In the genomic region with DNA sequence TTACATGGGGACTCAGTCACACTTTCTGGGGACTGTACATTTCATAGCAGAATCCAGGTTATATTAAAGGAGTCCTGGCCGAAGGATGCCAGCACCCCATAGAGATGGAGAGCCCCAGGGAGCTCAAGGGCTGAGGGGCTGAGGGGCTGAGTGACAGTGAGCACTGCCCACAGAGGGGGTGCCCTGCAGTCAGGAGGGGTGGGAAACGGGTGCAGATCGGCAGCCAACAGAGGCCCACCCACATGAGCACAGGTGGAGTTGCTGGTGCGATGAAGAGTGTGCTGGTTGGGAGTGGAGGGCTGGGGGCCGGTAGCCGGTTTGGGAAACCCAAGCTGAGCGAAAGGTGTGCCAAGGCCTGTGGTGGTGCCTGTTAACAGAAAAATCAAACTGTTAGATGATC, we compare ENCODE assay signal across 34 cellular contexts.
"Had no signal": no experiment of that assay in that cellular context is flagged by ENCODE, and none has a peak within 500 bp of the region (broad histone marks: within the 10 kb centered on the region; RNA-seq: fewer than 3 reads in every experiment).

No MANE protein-coding gene starts in this region.

- H3K4me3 ChIP-seq: adrenal gland, body of pancreas, breast epithelium had no signal

- H3K9me3 Mint-ChIP-seq: activated CD8-positive, alpha-beta T cell treated with anti-CD3 and anti-CD28 coated beads for 36 hours; activated naive CD4-positive, alpha-beta T cell treated with anti-CD3 and anti-CD28 coated beads for 36 hours; activated naive CD4-positive, alpha-beta T cell treated with anti-CD3 and anti-CD28 coated beads, Interleukin-2, amount 50 U/mL, for 72 hours; activated naive CD8-positive, alpha-beta T cell treated with anti-CD3 and anti-CD28 coated beads for 36 hours; activated T-cell treated with anti-CD3 and anti-CD28 coated beads, Interleukin-2, amount 50 U/mL, for 4 hours; activated T-cell treated with anti-CD3 and anti-CD28 coated beads, Interleukin-2, amount 50 U/mL, for 72 hours; activated T-helper 1 cell treated with anti-CD3 and anti-CD28 coated beads, Interleukin-12 subunit alpha, Interleukin-12 subunit beta, Interleukin-2, Interleukin-4 antibody, amounts not matched to agents 30 ng/mL and 10 ng/mL and 1 ng/mL, durations not matched to agents 14 hours and 24 hours and 36 hours; activated T-helper 17 cell treated with anti-CD3 and anti-CD28 coated beads, Interleukin-2, amount 50 U/mL, for 72 hours; T-helper 2 cell treated with Interferon-gamma antibody and Interleukin-4, amounts not matched to agents 5 μg/mL and 100 μg/mL, for 36 hours had no signal

- H3K4me3 Mint-ChIP-seq: activated B cell treated with CpG ODN at 0.5 μM for 24 hours; activated CD4-positive, alpha-beta memory T cell treated with anti-CD3 and anti-CD28 coated beads for 36 hours; activated CD4-positive, alpha-beta T cell treated with anti-CD3 and anti-CD28 coated beads, Interleukin-2, amount 10 ng/mL, durations not matched to agents 24 days and 14 days; activated CD8-positive, alpha-beta T cell treated with anti-CD3 and anti-CD28 coated beads for 36 hours; activated naive CD4-positive, alpha-beta T cell treated with anti-CD3 and anti-CD28 coated beads for 36 hours; activated naive CD8-positive, alpha-beta T cell treated with anti-CD3 and anti-CD28 coated beads for 36 hours; activated T-cell treated with anti-CD3 and anti-CD28 coated beads, Interleukin-2, amount 50 U/mL, for 4 hours; activated T-cell treated with anti-CD3 and anti-CD28 coated beads, Interleukin-2, amount 50 U/mL, for 72 hours; activated T-helper 1 cell treated with anti-CD3 and anti-CD28 coated beads, Interleukin-12 subunit alpha, Interleukin-12 subunit beta, Interleukin-2, Interleukin-4 antibody, amounts not matched to agents 30 ng/mL and 10 ng/mL and 1 ng/mL, durations not matched to agents 14 hours and 24 hours and 36 hours; activated T-helper 17 cell treated with anti-CD3 and anti-CD28 coated beads, Interleukin-2, amount 50 U/mL, for 72 hours; T-cell; T-helper 2 cell treated with Interferon-gamma antibody and Interleukin-4, amounts not matched to agents 5 μg/mL and 100 μg/mL, for 36 hours had no signal

- H3K36me3 ChIP-seq: adrenal gland, brain microvascular endothelial cell, breast epithelium had no signal

- H3K27me3 Mint-ChIP-seq: activated CD4-positive, alpha-beta T cell treated with anti-CD3 and anti-CD28 coated beads, Interleukin-2, amount 10 ng/mL, durations not matched to agents 24 days and 14 days had no signal

- H3K9me3 ChIP-seq: adrenal gland, body of pancreas, breast epithelium had no signal

- ATAC-seq: activated CD8-positive, alpha-beta T cell treated with anti-CD3 and anti-CD28 coated beads for 36 hours; activated naive CD4-positive, alpha-beta T cell treated with anti-CD3 and anti-CD28 coated beads, Interleukin-2, amount 50 U/mL, for 72 hours; activated T-cell treated with anti-CD3 and anti-CD28 coated beads, Interleukin-2, amount 50 U/mL, for 4 hours; activated T-cell treated with anti-CD3 and anti-CD28 coated beads, Interleukin-2, amount 50 U/mL, for 72 hours; activated T-helper 17 cell treated with anti-CD3 and anti-CD28 coated beads, Interleukin-2, amount 50 U/mL, for 72 hours; body of pancreas; T-cell had no signal

- H3K27ac ChIP-seq: adrenal gland, body of pancreas, brain microvascular endothelial cell, breast epithelium, VCaP had no signal

- H3K27ac Mint-ChIP-seq: activated B cell treated with CpG ODN at 0.5 μM for 24 hours; activated CD4-positive, alpha-beta memory T cell treated with anti-CD3 and anti-CD28 coated beads for 36 hours; activated CD4-positive, alpha-beta T cell treated with anti-CD3 and anti-CD28 coated beads, Interleukin-2, amount 10 ng/mL, durations not matched to agents 24 days and 14 days; activated CD8-positive, alpha-beta T cell treated with anti-CD3 and anti-CD28 coated beads for 36 hours; activated naive CD4-positive, alpha-beta T cell treated with anti-CD3 and anti-CD28 coated beads for 36 hours; activated naive CD4-positive, alpha-beta T cell treated with anti-CD3 and anti-CD28 coated beads, Interleukin-2, amount 50 U/mL, for 72 hours; activated naive CD8-positive, alpha-beta T cell treated with anti-CD3 and anti-CD28 coated beads for 36 hours; activated T-cell treated with anti-CD3 and anti-CD28 coated beads, Interleukin-2, amount 50 U/mL, for 72 hours; activated T-helper 1 cell treated with anti-CD3 and anti-CD28 coated beads, Interleukin-12 subunit alpha, Interleukin-12 subunit beta, Interleukin-2, Interleukin-4 antibody, amounts not matched to agents 30 ng/mL and 10 ng/mL and 1 ng/mL, durations not matched to agents 14 hours and 24 hours and 36 hours; activated T-helper 17 cell treated with anti-CD3 and anti-CD28 coated beads, Interleukin-2, amount 50 U/mL, for 72 hours; T-cell; T-helper 2 cell treated with Interferon-gamma antibody and Interleukin-4, amounts not matched to agents 5 μg/mL and 100 μg/mL, for 36 hours had no signal

- H3K27me3 ChIP-seq: adrenal gland, body of pancreas, brain microvascular endothelial cell, breast epithelium had no signal

- H3K4me1 Mint-ChIP-seq: activated B cell treated with CpG ODN at 0.5 μM for 24 hours; activated CD4-positive, alpha-beta T cell treated with anti-CD3 and anti-CD28 coated beads, Interleukin-2, amount 10 ng/mL, durations not matched to agents 24 days and 14 days; activated naive CD8-positive, alpha-beta T cell treated with anti-CD3 and anti-CD28 coated beads for 36 hours; activated T-helper 17 cell treated with anti-CD3 and anti-CD28 coated beads, Interleukin-2, amount 50 U/mL, for 72 hours; T-cell had no signal

- H3K36me3 Mint-ChIP-seq: activated CD4-positive, alpha-beta memory T cell treated with anti-CD3 and anti-CD28 coated beads for 36 hours; activated naive CD4-positive, alpha-beta T cell treated with anti-CD3 and anti-CD28 coated beads, Interleukin-2, amount 50 U/mL, for 72 hours; T-cell had no signal

- DNase-seq: activated B cell treated with CpG ODN at 0.5 μM for 24 hours; activated CD4-positive, alpha-beta memory T cell treated with anti-CD3 and anti-CD28 coated beads for 36 hours; activated CD4-positive, alpha-beta T cell treated with anti-CD3 and anti-CD28 coated beads for 4 hours; activated CD4-positive, alpha-beta T cell treated with anti-CD3 and anti-CD28 coated beads, Interleukin-2, amount 10 ng/mL, durations not matched to agents 24 days and 14 days; activated CD4-positive, alpha-beta T cell treated with anti-CD3 and anti-CD28 coated beads, Interleukin-2, amount 50 U/mL, for 1 hour; activated CD4-positive, alpha-beta T cell treated with anti-CD3 and anti-CD28 coated beads, Interleukin-2, amount 50 U/mL, for 4 hours; activated CD4-positive, CD25-positive, alpha-beta regulatory T cell treated with anti-CD3 and anti-CD28 coated beads, Interleukin-2, amount 50 U/mL, for 72 hours; activated CD8-positive, alpha-beta memory T cell treated with anti-CD3 and anti-CD28 coated beads, Interleukin-2, amount 50 U/mL, for 4 hours; activated CD8-positive, alpha-beta T cell treated with anti-CD3 and anti-CD28 coated beads for 36 hours; activated effector memory CD4-positive, alpha-beta T cell treated with anti-CD3 and anti-CD28 coated beads, Interleukin-2, amount 50 U/mL, for 16 hours; activated gamma-delta T cell treated with Interleukin-2 at 50 U/mL for 16 hours; activated naive CD4-positive, alpha-beta T cell; activated naive CD4-positive, alpha-beta T cell treated with anti-CD3 and anti-CD28 coated beads for 36 hours; activated naive CD4-positive, alpha-beta T cell treated with anti-CD3 and anti-CD28 coated beads, Interleukin-2, amount 50 U/mL, for 16 hours; activated naive CD8-positive, alpha-beta T cell treated with anti-CD3 and anti-CD28 coated beads for 36 hours; activated T-cell treated with anti-CD3 and anti-CD28 coated beads for 4 hours; activated T-cell treated with anti-CD3 and anti-CD28 coated beads, Interleukin-2, amount 50 U/mL, for 1 hour; activated T-cell treated with anti-CD3 and anti-CD28 coated beads, Interleukin-2, amount 50 U/mL, for 4 hours; activated T-cell treated with anti-CD3 and anti-CD28 coated beads, Interleukin-2, amount 50 U/mL, for 72 hours; adrenal gland; amniotic stem cell; aorta; body of pancreas; brain microvascular endothelial cell; central memory CD4-positive, alpha-beta T cell; T-cell; T-helper 2 cell; T-helper 9 cell had no signal
